ENCODE assay signal across 24 cellular contexts in genomic region chr1:30532621-30533020, GRCh38.
"Had no signal": no experiment of that assay in that cellular context is flagged by ENCODE, and none has a peak within 500 bp of the region (broad histone marks: within the 10 kb centered on the region; RNA-seq: fewer than 3 reads in every experiment).

No MANE protein-coding gene starts in this region.

- H3K36me3 Mint-ChIP-seq: activated naive CD4-positive, alpha-beta T cell treated with anti-CD3 and anti-CD28 coated beads, Interleukin-2, amount 50 U/mL, for 24 hours had no signal

- ATAC-seq: SK-N-SH treated with all-trans-retinoic acid at 6 μM for 48 hours had no signal

- H3K4me1 Mint-ChIP-seq: activated B cell treated with CpG ODN at 0.5 μM for 24 hours; activated CD4-positive, alpha-beta T cell treated with anti-CD3 and anti-CD28 coated beads, Interleukin-2, amount 10 ng/mL, durations not matched to agents 24 days and 14 days; activated naive CD4-positive, alpha-beta T cell treated with anti-CD3 and anti-CD28 coated beads, Interleukin-2, amount 50 U/mL, for 24 hours had no signal

- H3K9me3 ChIP-seq: breast epithelium, Peyer's patch, SJSA1 had no signal

- H3K36me3 ChIP-seq: breast epithelium, Peyer's patch, SJSA1 had no signal

- H3K4me3 Mint-ChIP-seq: activated B cell treated with CpG ODN at 0.5 μM for 24 hours; activated CD4-positive, alpha-beta T cell treated with anti-CD3 and anti-CD28 coated beads, Interleukin-2, amount 10 ng/mL, durations not matched to agents 24 days and 14 days; activated naive CD4-positive, alpha-beta T cell treated with anti-CD3 and anti-CD28 coated beads, Interleukin-2, amount 50 U/mL, for 24 hours had no signal

- DNase-seq: activated B cell treated with CpG ODN at 0.5 μM for 24 hours; activated CD4-positive, alpha-beta T cell treated with anti-CD3 and anti-CD28 coated beads for 1 hour; activated CD4-positive, alpha-beta T cell treated with anti-CD3 and anti-CD28 coated beads, Interleukin-2, amount 10 ng/mL, durations not matched to agents 24 days and 14 days; activated CD4-positive, alpha-beta T cell treated with anti-CD3 and anti-CD28 coated beads, Interleukin-2, amount 50 U/mL, for 48 hours; activated effector memory CD4-positive, alpha-beta T cell treated with Interleukin-2 at 50 U/mL for 16 hours; activated naive CD4-positive, alpha-beta T cell; activated T-cell treated with anti-CD3 and anti-CD28 coated beads, Interleukin-2, amount 50 U/mL, for 1 hour; caudate nucleus; Kasumi-1; KBM-7; NCI-H1105 treated with DMSO at 0.1 percent for 48 hours; NCI-H1436 treated with DMSO at 0.1 percent for 48 hours; NCI-H187; NCI-H2081; NCI-H510A treated with DMSO at 0.1 percent for 48 hours; NCI-H69; Peyer's patch; SHP77; SW 1271 had no signal

- H3K4me1 ChIP-seq: breast epithelium, Peyer's patch had no signal

- H3K27me3 ChIP-seq: breast epithelium, Peyer's patch, SJSA1 had no signal

- H3K27ac Mint-ChIP-seq: activated B cell treated with CpG ODN at 0.5 μM for 24 hours; activated CD4-positive, alpha-beta T cell treated with anti-CD3 and anti-CD28 coated beads, Interleukin-2, amount 10 ng/mL, durations not matched to agents 24 days and 14 days; activated naive CD4-positive, alpha-beta T cell treated with anti-CD3 and anti-CD28 coated beads, Interleukin-2, amount 50 U/mL, for 24 hours had no signal

- H3K9me3 Mint-ChIP-seq: activated B cell treated with CpG ODN at 0.5 μM for 24 hours; activated CD4-positive, alpha-beta T cell treated with anti-CD3 and anti-CD28 coated beads, Interleukin-2, amount 10 ng/mL, durations not matched to agents 24 days and 14 days; activated naive CD4-positive, alpha-beta T cell treated with anti-CD3 and anti-CD28 coated beads, Interleukin-2, amount 50 U/mL, for 24 hours had no signal

- H3K27ac ChIP-seq: breast epithelium, Peyer's patch, RWPE1, SJSA1 had no signal

- H3K4me3 ChIP-seq: breast epithelium, Peyer's patch, SJSA1 had no signal
